Comparison of ENCODE assay signal across 14 cellular contexts in genomic region chr6:79431469-79431868, GRCh38.
DNase-seq lines count a peak whose midpoint lies in the region; ATAC-seq and TF ChIP-seq lines count a peak whose summit lies in the region.
"Had no signal": no experiment of that assay in that cellular context is flagged by ENCODE, and none has a peak within 500 bp of the region (broad histone marks: within the 10 kb centered on the region; RNA-seq: fewer than 3 reads in every experiment).

No MANE protein-coding gene starts in this region.

- H4K5ac ChIP-seq in mesendoderm (ENCODE audit: low read length) = no peak overlapping the region

- no peaks in the 10 kb centered on the region for H3K79me1 ChIP-seq in mesendoderm (ENCODE audit: low read length)

- H3K4me2 ChIP-seq in mammary epithelial cell (ENCODE audit: insufficient read depth, low read depth, low read length) = no peak overlapping the region
- no peak overlapping the region for H3K4me2 ChIP-seq in mesendoderm (ENCODE audit: low read length)

- H3K4ac ChIP-seq in mesendoderm (ENCODE audit: low read depth, low read length) = no peak overlapping the region

- H3K36me3 ChIP-seq in BJ (ENCODE audit: control insufficient read depth, insufficient read depth, low read length) (no peaks in the 10 kb centered on the region), mammary epithelial cell (ENCODE audit: insufficient read depth, low read length) (no peaks in the 10 kb centered on the region), mesendoderm (ENCODE audit: control insufficient read depth, insufficient read depth, low read length) (no peaks in the 10 kb centered on the region)
- H3K36me3 ChIP-seq: colonic mucosa, ovary had no signal

- H3K18ac ChIP-seq in mesendoderm (ENCODE audit: low read length) = no peak overlapping the region

- H2AK5ac ChIP-seq in mesendoderm (ENCODE audit: low read length) = no peak overlapping the region

- H3K9me3 ChIP-seq in mammary epithelial cell (replicated peaks; ENCODE audit: insufficient read depth, low read length) = no peaks in the 10 kb centered on the region
- H3K9me3 ChIP-seq: colonic mucosa, ovary had no signal

- no peak overlapping the region for H3K23ac ChIP-seq in mesendoderm (ENCODE audit: low read length)

- no peak overlapping the region for H2BK15ac ChIP-seq in mesendoderm (replicated peaks; ENCODE audit: low read depth)

- no peak overlapping the region for H2BK5ac ChIP-seq in mesendoderm (ENCODE audit: low read length)

- H3K4me1 ChIP-seq in mammary epithelial cell (ENCODE audit: insufficient read depth, low read length) = peaks cover 3% of the 10 kb centered on the region
- no peaks in the 10 kb centered on the region for H3K4me1 ChIP-seq in mesendoderm (ENCODE audit: control insufficient read depth, low read depth, low read length)
- H3K4me1 ChIP-seq: colonic mucosa had no signal

- intact Hi-C loops in mammary epithelial cell (cut with micrococcal nuclease) = no loop called here

- 7% methylated on average over 3 of the region's 3 CpGs for WGBS in mammary epithelial cell (ENCODE audit: low coverage, missing lambda C conversion rate)
- no CpG with 5 or more reads among the region's 3 CpGs for WGBS in mesendoderm (ENCODE audit: extremely low coverage, insufficient coverage, low lambda C conversion rate)

- no peak overlapping the region for H3K27ac ChIP-seq in mammary epithelial cell (ENCODE audit: insufficient read depth, low read depth, low read length)
- no peak overlapping the region for H3K27ac ChIP-seq in mesendoderm (ENCODE audit: low read depth, low read length)
- H3K27ac ChIP-seq: colonic mucosa, ovary had no signal

- H4K20me1 ChIP-seq in mammary epithelial cell (ENCODE audit: insufficient read depth, low read length) = no peaks in the 10 kb centered on the region

- no peak overlapping the region for H3K56ac ChIP-seq in mesendoderm (ENCODE audit: low read length)

- no peaks in the 10 kb centered on the region for H3K79me2 ChIP-seq in mammary epithelial cell (ENCODE audit: insufficient read depth, low read length)
- no peaks in the 10 kb centered on the region for H3K79me2 ChIP-seq in mesendoderm (ENCODE audit: control insufficient read depth, insufficient read depth, low read length)

- POLR2A ChIA-PET in BJ (lab: Charles Lee) = no interaction called here
- POLR2A ChIA-PET in HEK293T (lab: Yijun Ruan, JAX) = interaction anchor here (0.6 to 0.7 kb wide), 2 partner anchors 20 to 568 kb away, joined by 3 read pairs; no protein-coding TSS in a partner anchor

- BruUV-seq in mammary epithelial cell (replicated peaks; lab: Mats Ljungman, UMichigan) = no TSS peak

- TF ChIP-seq POLR2A in GM18505 (IDR thresholded peaks at IDR 0.05; ENCODE audit: borderline replicate concordance, extremely low read depth, insufficient read depth, insufficient read length) = no peak

- H3K27me3 ChIP-seq in BJ (ENCODE audit: control insufficient read depth, insufficient read depth, low read length) (no peaks in the 10 kb centered on the region), mammary epithelial cell (ENCODE audit: insufficient read depth, low read length) (no peaks in the 10 kb centered on the region), mesendoderm (ENCODE audit: insufficient read depth, low read length, poor library complexity) (no peaks in the 10 kb centered on the region)
- H3K27me3 ChIP-seq: colonic mucosa, ovary had no signal

- ATAC-seq in GM21737 (IDR thresholded peaks at IDR 0.05; ENCODE audit: unreplicated experiment) (no peak), GM18505 (IDR thresholded peaks at IDR 0.05; ENCODE audit: unreplicated experiment) (no peak), GM21367 (IDR thresholded peaks at IDR 0.05; ENCODE audit: unreplicated experiment) (no peak)

- H3K4me3 ChIP-seq in BJ (ENCODE audit: low read depth, low read length) = no peak overlapping the region
- no peak overlapping the region for H3K4me3 ChIP-seq in mammary epithelial cell (replicated peaks in 1 of 3; ENCODE audit: insufficient read depth in 1 of 3, low read depth in 2 of 3, low read length in 3 of 3)
- no peak overlapping the region for H3K4me3 ChIP-seq in mesendoderm (ENCODE audit: low read length)
- H3K4me3 ChIP-seq: colonic mucosa, ovary had no signal

- TF ChIP-seq CTCF in BJ (IDR thresholded peaks at IDR 0.05; ENCODE audit: insufficient read depth, low read depth, low read length) (0 out of 2 replicates have a peak, but pooled peaks have one; percentile 10), mammary epithelial cell (conservative IDR thresholded peaks at IDR 0.05 in 1 of 2, IDR thresholded peaks at IDR 0.05 in 1 of 2; ENCODE audit: extremely low read depth in 1 of 2, insufficient read depth in 1 of 2, low read depth in 1 of 2, low read length in 2 of 2) (peak; percentile 55 to 67)

- peak overlapping the region; percentile 58 for H2AFZ ChIP-seq in mammary epithelial cell (ENCODE audit: low read depth, low read length)

- dilution Hi-C loops in mammary epithelial cell (cut with HindIII; ENCODE audit: low sequenced_read_pairs) = no loop called here

- H3K9ac ChIP-seq in mammary epithelial cell (ENCODE audit: insufficient read depth, low read length) (no peak overlapping the region), mesendoderm (ENCODE audit: low read length) (no peak overlapping the region)

- H2BK120ac ChIP-seq in mesendoderm (ENCODE audit: low read depth, low read length) = no peak overlapping the region

- DNase-seq in BJ (ENCODE audit: low read depth) = no peak
- peak; percentile 45 for DNase-seq in HEK293T (ENCODE audit: extremely low spot score)
- peak; percentile 62 for DNase-seq in mammary epithelial cell
- peak; percentile 71 for DNase-seq in mesendoderm
- DNase-seq in activated CD4-positive, alpha-beta T cell treated with anti-CD3 and anti-CD28 coated beads for 4 hours = no peak
- DNase-seq: colonic mucosa; Kasumi-1; ovary; stimulated activated CD4-positive, alpha-beta T cell treated with anti-CD3 and anti-CD28 coated beads, Interleukin-2, amount 100 ng/mL, for 24 hours; stimulated activated naive CD4-positive, alpha-beta T cell; T-helper 2 cell had no signal

- in situ Hi-C loops in mammary epithelial cell (cut with MboI; ENCODE audit: low sequenced_read_pairs in 2 of 2) = no loop called here

- H4K8ac ChIP-seq in mesendoderm (ENCODE audit: low read depth, low read length) = no peak overlapping the region

- CTCF ChIA-PET in BJ (lab: Yijun Ruan, JAX) = interaction anchor here (0.6 to 1.2 kb wide), 3 partner anchors 11 to 708 kb away, joined by 3 to 4 read pairs (median 3); no protein-coding TSS in a partner anchor
- CTCF ChIA-PET in HEK293T (lab: Yijun Ruan, JAX) = interaction anchor here (0.7 to 1.2 kb wide), 2 partner anchors 9 to 24 kb away, joined by 3 to 4 read pairs; no protein-coding TSS in a partner anchor
- CTCF ChIA-PET in mammary epithelial cell (lab: Charles Lee; ENCODE audit: low non-redundant PET) = interaction anchor here (0.6 kb wide), 1 partner anchor 113 kb away, joined by 4 read pairs; no protein-coding TSS in a partner anchor

TF ChIP-seq in HEK293T, 16 proteins besides CTCF, POLR2A, EP300 and RAD21:
- TF ChIP-seq TARDBP (IDR thresholded peaks at IDR 0.05) (no peak), HDGF (IDR thresholded peaks at IDR 0.05; ENCODE audit: borderline replicate concordance) (no peak), LEF1 (IDR thresholded peaks at IDR 0.05; ENCODE audit: borderline replicate concordance) (no peak), ZNF384 (IDR thresholded peaks at IDR 0.05) (no peak), CTBP1 (IDR thresholded peaks at IDR 0.05; ENCODE audit: borderline replicate concordance) (no peak), BHLHE40 (IDR thresholded peaks at IDR 0.05; ENCODE audit: borderline replicate concordance) (no peak), PKNOX1 (IDR thresholded peaks at IDR 0.05) (no peak), FOXM1 (IDR thresholded peaks at IDR 0.05; ENCODE audit: borderline replicate concordance) (no peak), ELF4 (IDR thresholded peaks at IDR 0.05) (no peak), SP1 (IDR thresholded peaks at IDR 0.05) (no peak), FOXK2 (IDR thresholded peaks at IDR 0.05) (no peak), ARNT (IDR thresholded peaks at IDR 0.05) (no peak), FOXA1 (IDR thresholded peaks at IDR 0.05) (no peak), L3MBTL2 (conservative IDR thresholded peaks at IDR 0.05) (no peak), NFRKB (IDR thresholded peaks at IDR 0.05) (no peak)
TF ChIP-seq in HEK293T: peak in this region for 0.

Comparison
In these comparisons a context has a peak if more than half of its experiments do, and no peak if none do; other contexts are left out.
1. DNase-seq: peak in HEK293T (single experiment), mammary epithelial cell (single experiment) and mesendoderm (single experiment); none in BJ (single experiment) and activated CD4-positive, alpha-beta T cell treated with anti-CD3 and anti-CD28 coated beads for 4 hours (0 of 2).